Comparison of ENCODE assay signal across 28 cellular contexts in genomic region chr4:138439143-138439581, GRCh38.
DNase-seq lines count a peak whose midpoint lies in the region; ATAC-seq and TF ChIP-seq lines count a peak whose summit lies in the region.
"Had no signal": no experiment of that assay in that cellular context is flagged by ENCODE, and none has a peak within 500 bp of the region (broad histone marks: within the 10 kb centered on the region; RNA-seq: fewer than 3 reads in every experiment).

No MANE protein-coding gene starts in this region.

- no peaks in the 10 kb centered on the region for H3K9me3 ChIP-seq in osteoblast (ENCODE audit: low read depth, low read length)
- H3K9me3 ChIP-seq: adrenal gland, colonic mucosa, MG63, upper lobe of right lung had no signal

- no peaks in the 10 kb centered on the region for H3K79me2 ChIP-seq in osteoblast (ENCODE audit: insufficient read depth, low read length)

- in situ Hi-C loops in brain microvascular endothelial cell (cut with HindIII; ENCODE audit: low pct_ligation_motif_present, low sequenced_read_pairs) = no loop called here

- H3K27ac ChIP-seq in brain microvascular endothelial cell = no peak overlapping the region
- H3K27ac ChIP-seq in osteoblast (ENCODE audit: low read depth, low read length) = no peak overlapping the region
- H3K27ac ChIP-seq: adrenal gland, cardiac muscle cell, colonic mucosa, psoas muscle, sigmoid colon, upper lobe of right lung, VCaP had no signal

- H3K4me1 ChIP-seq in osteoblast (ENCODE audit: insufficient read depth, low read length) = peaks cover 5% of the 10 kb centered on the region
- H3K4me1 ChIP-seq: adrenal gland, colonic mucosa, psoas muscle, sigmoid colon, upper lobe of right lung had no signal

- H3K4me2 ChIP-seq in osteoblast (ENCODE audit: insufficient read depth, low read length) = peak overlapping the region; percentile 43

- TF ChIP-seq CTCF in brain microvascular endothelial cell (IDR thresholded peaks at IDR 0.05; ENCODE audit: low read depth, low read length, missing control alignments) (no peak), osteoblast (IDR thresholded peaks at IDR 0.05; ENCODE audit: extremely low read depth, low read depth, low read length) (no peak)

- no peak overlapping the region for H2AFZ ChIP-seq in osteoblast (ENCODE audit: low read length)

- H3K36me3 ChIP-seq in brain microvascular endothelial cell (replicated peaks) (no peaks in the 10 kb centered on the region), osteoblast (ENCODE audit: insufficient read depth, low read length) (no peaks in the 10 kb centered on the region)
- H3K36me3 ChIP-seq: adrenal gland, cardiac muscle cell, colonic mucosa, MG63, sigmoid colon, upper lobe of right lung had no signal

- DNase-seq in ELR (ENCODE audit: low read depth) (peak; percentile 30), NOMO-1 treated with DMSO at 0.1 percent for 48 hours (lab: John Stamatoyannopoulos, UW; ENCODE audit: unreplicated experiment) (peak; percentile 44), brain microvascular endothelial cell (peak; percentile 4), osteoblast (ENCODE audit: insufficient read length, low spot score, missing footprints) (no peak)
- DNase-seq: activated CD4-positive, alpha-beta T cell treated with anti-CD3 and anti-CD28 coated beads, Interleukin-2, amount 10 ng/mL, durations not matched to agents 24 days and 14 days; activated naive CD4-positive, alpha-beta T cell; activated T-cell treated with anti-CD3 and anti-CD28 coated beads, Interleukin-2, amount 50 U/mL, for 4 hours; adrenal gland; CD4-positive, CD25-positive, alpha-beta regulatory T cell; colonic mucosa; effector memory CD8-positive, alpha-beta T cell; H9; MG63; naive B cell; NCI-H1417 treated with DMSO at 0.1 percent for 48 hours; NCI-H345; NCI-H774; psoas muscle; sigmoid colon; stimulated activated naive B cell treated with anti-CD40 and anti-IgM and Interleukin-4, amounts not matched to agents 10 μg/mL and 1 μg/mL and 100 μg/mL, for 72 hours; upper lobe of right lung had no signal

- H3K27me3 ChIP-seq in brain microvascular endothelial cell (replicated peaks) (no peaks in the 10 kb centered on the region), osteoblast (ENCODE audit: insufficient read depth, low read length) (no peaks in the 10 kb centered on the region)
- H3K27me3 ChIP-seq: adrenal gland, cardiac muscle cell, colonic mucosa, MG63, sigmoid colon, upper lobe of right lung had no signal

- ATAC-seq in GM18498 (IDR thresholded peaks at IDR 0.05; ENCODE audit: unreplicated experiment) (no peak), HG02885 (IDR thresholded peaks at IDR 0.05; ENCODE audit: poor library complexity, unreplicated experiment) (no peak), GM19023 (IDR thresholded peaks at IDR 0.05; ENCODE audit: unreplicated experiment) (no peak)
- ATAC-seq: activated T-cell treated with anti-CD3 and anti-CD28 coated beads, Interleukin-2, amount 50 U/mL, for 4 hours; effector memory CD8-positive, alpha-beta T cell; esophagus mucosa; psoas muscle; Right ventricle myocardium inferior; stimulated activated naive B cell treated with anti-CD40 and anti-IgM and Interleukin-4, amounts not matched to agents 10 μg/mL and 1 μg/mL and 100 μg/mL, for 72 hours; upper lobe of right lung had no signal

- H4K20me1 ChIP-seq in osteoblast (ENCODE audit: insufficient read depth, low read length) = no peaks in the 10 kb centered on the region

- H3K4me3 ChIP-seq in brain microvascular endothelial cell (ENCODE audit: low read depth, low read length) (no peak overlapping the region), osteoblast (ENCODE audit: insufficient read depth, low read length) (no peak overlapping the region)
- H3K4me3 ChIP-seq: adrenal gland, cardiac muscle cell, colonic mucosa, MG63, psoas muscle, sigmoid colon, upper lobe of right lung had no signal
